Comparison of ENCODE assay signal across 16 cellular contexts in the genomic region with DNA sequence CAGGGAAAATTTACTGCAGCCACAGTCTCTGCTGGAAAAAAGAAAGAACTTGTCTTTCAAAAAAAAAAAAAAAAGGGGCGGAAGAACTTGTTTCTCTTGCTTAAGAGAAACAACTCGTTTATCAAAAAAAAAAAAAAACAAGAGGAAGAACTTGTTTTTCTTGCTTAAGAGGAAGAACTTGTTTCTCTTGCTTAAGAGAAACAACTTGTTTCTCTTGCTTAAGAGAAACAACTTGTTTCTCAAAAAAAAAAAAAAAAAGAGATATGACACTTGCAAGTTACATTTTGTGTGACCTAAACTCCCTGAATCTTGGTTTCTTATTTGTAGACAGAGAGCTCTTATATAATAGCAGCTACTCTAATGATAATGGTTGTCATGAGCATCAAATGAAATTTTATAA. TPM values are rescaled to one million over a fixed set of nuclear protein-coding genes. Genes with fewer than 3 reads are reported as not detected.
DNase-seq lines count a peak whose midpoint lies in the region; TF ChIP-seq lines count a peak whose summit lies in the region.
"Had no signal": no experiment of that assay in that cellular context is flagged by ENCODE, and none has a peak within 500 bp of the region (broad histone marks: within the 10 kb centered on the region; RNA-seq: fewer than 3 reads in every experiment).

No MANE protein-coding gene starts in this region.

- DNase-seq in activated T-cell treated with anti-CD3 and anti-CD28 coated beads, Interleukin-2, amount 50 U/mL, for 24 hours: no peak
- no peak for DNase-seq in activated T-cell treated with anti-CD3 and anti-CD28 coated beads, Interleukin-2, amount 50 U/mL, for 1 hour
- DNase-seq in MV-4-11 (lab: John Stamatoyannopoulos, UW) (peak; percentile 88), spleen (no peak), RWPE1 (ENCODE audit: low spot score) (no peak), T-helper 9 cell (no peak), immature natural killer cell (no peak)
- DNase-seq: activated CD4-positive, alpha-beta T cell treated with anti-CD3 and anti-CD28 coated beads for 1 hour; effector CD8-positive, alpha-beta T cell; gastrocnemius medialis; NCI-H1048; posterior cingulate gyrus; SW 1271 had no signal

- CTCF ChIA-PET in RWPE1 (lab: Yijun Ruan, JAX): no interaction called here

- peak overlapping the region in 7 of 8 donors; percentile 46 to 90 (median 85) for H3K27ac ChIP-seq in spleen
- H3K27ac ChIP-seq in RWPE1: no peak overlapping the region

- peaks cover 0 to 33% (median 2%) of the 10 kb centered on the region in 6 donors for H3K4me1 ChIP-seq in spleen
- H3K4me1 ChIP-seq: gastrocnemius medialis had no signal

- H3K36me3 Mint-ChIP-seq in activated T-cell treated with anti-CD3 and anti-CD28 coated beads, Interleukin-2, amount 50 U/mL, for 24 hours (ENCODE audit: low read depth): no peaks in the 10 kb centered on the region
- no peaks in the 10 kb centered on the region for H3K36me3 Mint-ChIP-seq in dendritic cell treated with granulocyte-macrophage colony-stimulating factor and Interleukin-4, amounts not matched to agents 40 ng/mL and 50 ng/mL, for 4 days (ENCODE audit: low read depth)
- no peaks in the 10 kb centered on the region for H3K36me3 Mint-ChIP-seq in immature natural killer cell
- H3K36me3 Mint-ChIP-seq: brain had no signal

- no peaks in the 10 kb centered on the region for H3K27me3 Mint-ChIP-seq in activated T-cell treated with anti-CD3 and anti-CD28 coated beads, Interleukin-2, amount 50 U/mL, for 24 hours
- no peaks in the 10 kb centered on the region for H3K27me3 Mint-ChIP-seq in dendritic cell treated with granulocyte-macrophage colony-stimulating factor and Interleukin-4, amounts not matched to agents 40 ng/mL and 50 ng/mL, for 4 days
- peaks cover 0 to under 1% (median 0%) of the 10 kb centered on the region in 3 donors for H3K27me3 Mint-ChIP-seq in immature natural killer cell (ENCODE audit: low read depth in 3 of 3)

- peak overlapping the region in 1 of 8 donors; percentile 48 for H3K4me3 ChIP-seq in spleen
- H3K4me3 ChIP-seq: gastrocnemius medialis had no signal

- no peak for TF ChIP-seq POLR2A in spleen (IDR thresholded peaks at IDR 0.05)

- H3K4me3 Mint-ChIP-seq in activated T-cell treated with anti-CD3 and anti-CD28 coated beads, Interleukin-2, amount 50 U/mL, for 24 hours: no peak overlapping the region
- H3K4me3 Mint-ChIP-seq in dendritic cell treated with granulocyte-macrophage colony-stimulating factor and Interleukin-4, amounts not matched to agents 40 ng/mL and 50 ng/mL, for 4 days: peak overlapping the region; percentile 49
- H3K4me3 Mint-ChIP-seq in immature natural killer cell: no peak overlapping the region
- H3K4me3 Mint-ChIP-seq: activated T-helper 17 cell treated with anti-CD3 and anti-CD28 coated beads, Interleukin-2, amount 50 U/mL, for 72 hours; brain had no signal

- intact Hi-C loops in dendritic cell treated with granulocyte-macrophage colony-stimulating factor and Interleukin-4, amounts not matched to agents 40 ng/mL and 50 ng/mL, for 4 days (cut with micrococcal nuclease): no loop called here
- intact Hi-C loops in spleen (cut with DNase I; ENCODE audit: low total_unique reads): no loop called here

- WGBS in spleen, 5 donors: 15 to 51% (median 32%) methylated on average over 2 of the region's 2 CpGs

- H3K27ac Mint-ChIP-seq in activated T-cell treated with anti-CD3 and anti-CD28 coated beads, Interleukin-2, amount 50 U/mL, for 24 hours: peak overlapping the region; percentile 47
- H3K27ac Mint-ChIP-seq in dendritic cell treated with granulocyte-macrophage colony-stimulating factor and Interleukin-4, amounts not matched to agents 40 ng/mL and 50 ng/mL, for 4 days: peak overlapping the region; percentile 78
- no peak overlapping the region for H3K27ac Mint-ChIP-seq in immature natural killer cell
- H3K27ac Mint-ChIP-seq: activated T-helper 17 cell treated with anti-CD3 and anti-CD28 coated beads, Interleukin-2, amount 50 U/mL, for 72 hours; brain had no signal

- H3K9me3 ChIP-seq in spleen: no peaks in the 10 kb centered on the region
- H3K9me3 ChIP-seq: gastrocnemius medialis had no signal

- H3K36me3 ChIP-seq in spleen: no peaks in the 10 kb centered on the region
- H3K36me3 ChIP-seq: gastrocnemius medialis had no signal

- TF ChIP-seq CTCF in spleen (IDR thresholded peaks at IDR 0.05 in 8 of 11, conservative IDR thresholded peaks at IDR 0.05 in 3 of 11) (no peak), RWPE1 (conservative IDR thresholded peaks at IDR 0.05; ENCODE audit: low read depth) (no peak)

- H3K4me1 Mint-ChIP-seq in activated T-cell treated with anti-CD3 and anti-CD28 coated beads, Interleukin-2, amount 50 U/mL, for 24 hours (ENCODE audit: low read depth): peaks cover 21% of the 10 kb centered on the region
- peaks cover 50% of the 10 kb centered on the region for H3K4me1 Mint-ChIP-seq in dendritic cell treated with granulocyte-macrophage colony-stimulating factor and Interleukin-4, amounts not matched to agents 40 ng/mL and 50 ng/mL, for 4 days (ENCODE audit: low read depth)
- peaks cover 0 to 4% of the 10 kb centered on the region in 2 donors for H3K4me1 Mint-ChIP-seq in immature natural killer cell
- H3K4me1 Mint-ChIP-seq: activated T-helper 17 cell treated with anti-CD3 and anti-CD28 coated beads, Interleukin-2, amount 50 U/mL, for 72 hours; brain had no signal

- H3K9me3 Mint-ChIP-seq in activated T-cell treated with anti-CD3 and anti-CD28 coated beads, Interleukin-2, amount 50 U/mL, for 24 hours: no peaks in the 10 kb centered on the region
- peaks cover 4% of the 10 kb centered on the region for H3K9me3 Mint-ChIP-seq in dendritic cell treated with granulocyte-macrophage colony-stimulating factor and Interleukin-4, amounts not matched to agents 40 ng/mL and 50 ng/mL, for 4 days
- no peaks in the 10 kb centered on the region for H3K9me3 Mint-ChIP-seq in immature natural killer cell
- H3K9me3 Mint-ChIP-seq: activated T-helper 17 cell treated with anti-CD3 and anti-CD28 coated beads, Interleukin-2, amount 50 U/mL, for 72 hours; brain had no signal

- H3K27me3 ChIP-seq in spleen (replicated peaks in 1 of 7): no peaks in the 10 kb centered on the region
- H3K27me3 ChIP-seq: gastrocnemius medialis had no signal

- POLR2A ChIA-PET in RWPE1 (lab: Yijun Ruan, JAX; ENCODE audit: low non-redundant PET): no interaction called here

RNA-seq across cellular contexts. Expression of gene USP15, which starts 44.7 kb away (rescaled TPM):
- total RNA-seq in spleen: 100 to 1,000 TPM; 145 to 288 (median 183) TPM
- polyA plus RNA-seq in spleen: 100 to 1,000 TPM in 1 of 3 donors, 10 to 100 TPM in 2; 65.3 to 115 (median 87.1) TPM
- polyA plus RNA-seq in immature natural killer cell: 10 to 100 TPM; 40.6 to 69.3 (median 62.0) TPM

Comparison
In these comparisons a context has a peak if more than half of its experiments do, and no peak if none do; other contexts are left out.
1. H3K27ac Mint-ChIP-seq: peak in activated T-cell treated with anti-CD3 and anti-CD28 coated beads, Interleukin-2, amount 50 U/mL, for 24 hours (single experiment) and dendritic cell treated with granulocyte-macrophage colony-stimulating factor and Interleukin-4, amounts not matched to agents 40 ng/mL and 50 ng/mL, for 4 days (single experiment); none in immature natural killer cell (0 of 6).